ENCODE assay signal across 31 cellular contexts in genomic region chr1:222196736-222197135, GRCh38.
DNase-seq lines count a peak whose midpoint lies in the region; TF ChIP-seq lines count a peak whose summit lies in the region.
"Had no signal": no experiment of that assay in that cellular context is flagged by ENCODE, and none has a peak within 500 bp of the region (broad histone marks: within the 10 kb centered on the region; RNA-seq: fewer than 3 reads in every experiment).

No MANE protein-coding gene starts in this region.

- no peaks in the 10 kb centered on the region for H3K79me1 ChIP-seq in mesendoderm (ENCODE audit: low read length)

- no peak overlapping the region for H3K27ac Mint-ChIP-seq in endodermal cell
- H3K27ac Mint-ChIP-seq: B cell; CD14-positive monocyte; CD4-positive, alpha-beta memory T cell; CD4-positive, alpha-beta T cell; CD4-positive, CD25-positive, alpha-beta regulatory T cell; CD8-positive, alpha-beta memory T cell; CD8-positive, alpha-beta T cell had no signal

- no peak overlapping the region for H2AK5ac ChIP-seq in mesendoderm (ENCODE audit: low read length)

- H3K9me3 Mint-ChIP-seq in endodermal cell = no peaks in the 10 kb centered on the region
- H3K9me3 Mint-ChIP-seq: CD8-positive, alpha-beta T cell had no signal

- H3K9ac ChIP-seq in endodermal cell (ENCODE audit: extremely low read depth, low read length, poor library complexity, severe bottlenecking) = no peak overlapping the region
- no peak overlapping the region for H3K9ac ChIP-seq in mesendoderm (ENCODE audit: low read length)
- H3K9ac ChIP-seq: BLaER1; BLaER1 treated with 17β-estradiol and CSF1 and Interleukin-3, amounts not matched to agents 10 nM and 100 nM had no signal

- H3K18ac ChIP-seq in mesendoderm (ENCODE audit: low read length) = no peak overlapping the region

- H3K4me1 Mint-ChIP-seq in endodermal cell = peaks cover 10% of the 10 kb centered on the region
- H3K4me1 Mint-ChIP-seq: B cell; CD14-positive monocyte; CD4-positive, alpha-beta memory T cell; CD4-positive, CD25-positive, alpha-beta regulatory T cell; CD8-positive, alpha-beta memory T cell had no signal

- DNase-seq in endodermal cell (peak; percentile 79), mesendoderm (peak; percentile 64), NCI-H2081 (lab: John Stamatoyannopoulos, UW) (no peak)
- DNase-seq in stimulated activated CD4-positive, alpha-beta T cell treated with anti-CD3 and anti-CD28 coated beads, Interleukin-4, amount 100 ng/mL, for 1 hour = no peak
- DNase-seq: 8988T; ACHN; AML-193; BE2C; C1 segment of cervical spinal cord; Caco-2; Calu3; CD4-positive, alpha-beta memory T cell; CD4-positive, alpha-beta T cell; CD4-positive, CD25-positive, alpha-beta regulatory T cell; CD8-positive, alpha-beta memory T cell; CD8-positive, alpha-beta T cell; COR-L47; DMS 273 treated with DMSO at 0.1 percent for 48 hours; DMS153; DMS53; DMS79; DMS79 treated with DMSO at 0.1 percent for 48 hours; DND-41; EL had no signal

- peaks cover 8% of the 10 kb centered on the region for H3K4me1 ChIP-seq in endodermal cell (ENCODE audit: control insufficient read depth, insufficient read depth, low read length)
- no peaks in the 10 kb centered on the region for H3K4me1 ChIP-seq in mesendoderm (ENCODE audit: control insufficient read depth, low read depth, low read length)
- H3K4me1 ChIP-seq: A549; BE2C; BLaER1; BLaER1 treated with 17β-estradiol and CSF1 and Interleukin-3, amounts not matched to agents 10 nM and 100 nM; Caco-2 had no signal

- H3K36me3 ChIP-seq in endodermal cell (ENCODE audit: control insufficient read depth, insufficient read depth, low read length) = no peaks in the 10 kb centered on the region
- H3K36me3 ChIP-seq in mesendoderm (ENCODE audit: control insufficient read depth, insufficient read depth, low read length) = no peaks in the 10 kb centered on the region
- H3K36me3 ChIP-seq: BE2C; BLaER1; BLaER1 treated with 17β-estradiol and CSF1 and Interleukin-3, amounts not matched to agents 10 nM and 100 nM had no signal

- H3K27ac ChIP-seq in endodermal cell (ENCODE audit: low read depth, low read length) (no peak overlapping the region), mesendoderm (ENCODE audit: low read depth, low read length) (no peak overlapping the region)
- H3K27ac ChIP-seq: 22Rv1; A549; BLaER1; BLaER1 treated with 17β-estradiol and CSF1 and Interleukin-3, amounts not matched to agents 10 nM and 100 nM; C4-2B had no signal

- no peak overlapping the region for H3K4ac ChIP-seq in mesendoderm (ENCODE audit: low read depth, low read length)

- no peaks in the 10 kb centered on the region for H3K27me3 ChIP-seq in endodermal cell (ENCODE audit: control insufficient read depth, insufficient read depth, low read length, poor library complexity, severe bottlenecking)
- no peaks in the 10 kb centered on the region for H3K27me3 ChIP-seq in mesendoderm (ENCODE audit: insufficient read depth, low read length, poor library complexity)
- H3K27me3 ChIP-seq: BE2C; BLaER1; BLaER1 treated with 17β-estradiol and CSF1 and Interleukin-3, amounts not matched to agents 10 nM and 100 nM had no signal

- TF ChIP-seq CTCF in endodermal cell (conservative IDR thresholded peaks at IDR 0.05) = no peak

- H3K36me3 Mint-ChIP-seq in endodermal cell (ENCODE audit: low read depth) = no peaks in the 10 kb centered on the region
- H3K36me3 Mint-ChIP-seq: CD14-positive monocyte; CD8-positive, alpha-beta memory T cell; CD8-positive, alpha-beta T cell had no signal

- no peak overlapping the region for H3K4me2 ChIP-seq in mesendoderm (ENCODE audit: low read length)
- H3K4me2 ChIP-seq: A549; BLaER1; BLaER1 treated with 17β-estradiol and CSF1 and Interleukin-3, amounts not matched to agents 10 nM and 100 nM had no signal

- H3K79me2 ChIP-seq in mesendoderm (ENCODE audit: control insufficient read depth, insufficient read depth, low read length) = no peaks in the 10 kb centered on the region

- H2BK5ac ChIP-seq in mesendoderm (ENCODE audit: low read length) = no peak overlapping the region

- no peak overlapping the region for H3K56ac ChIP-seq in mesendoderm (ENCODE audit: low read length)

- H2BK120ac ChIP-seq in mesendoderm (ENCODE audit: low read depth, low read length) = no peak overlapping the region

- no peak overlapping the region for H3K4me3 Mint-ChIP-seq in endodermal cell
- H3K4me3 Mint-ChIP-seq: B cell; CD14-positive monocyte; CD4-positive, alpha-beta memory T cell; CD4-positive, alpha-beta T cell; CD4-positive, CD25-positive, alpha-beta regulatory T cell; CD8-positive, alpha-beta memory T cell; CD8-positive, alpha-beta T cell had no signal

- WGBS in endodermal cell (ENCODE audit: insufficient coverage in 1 of 2, insufficient read length in 1 of 2), 2 experiments = 58 to 60% methylated on average over 2 to 4 of the region's 4 CpGs
- no CpG with 5 or more reads among the region's 4 CpGs for WGBS in mesendoderm (ENCODE audit: extremely low coverage, insufficient coverage, low lambda C conversion rate)

- H3K4me3 ChIP-seq in endodermal cell (ENCODE audit: low read length) (no peak overlapping the region), mesendoderm (ENCODE audit: low read length) (no peak overlapping the region)
- H3K4me3 ChIP-seq: A549; BLaER1; BLaER1 treated with 17β-estradiol and CSF1 and Interleukin-3, amounts not matched to agents 10 nM and 100 nM had no signal

- no peaks in the 10 kb centered on the region for H3K9me3 ChIP-seq in endodermal cell (ENCODE audit: control insufficient read depth, low read length)
- H3K9me3 ChIP-seq: BE2C; BLaER1; BLaER1 treated with 17β-estradiol and CSF1 and Interleukin-3, amounts not matched to agents 10 nM and 100 nM; Caco-2 had no signal

- no peak overlapping the region for H3K23ac ChIP-seq in mesendoderm (ENCODE audit: low read length)

- H4K8ac ChIP-seq in mesendoderm (ENCODE audit: low read depth, low read length) = no peak overlapping the region

- H4K5ac ChIP-seq in mesendoderm (ENCODE audit: low read length) = no peak overlapping the region

- peaks cover 19% of the 10 kb centered on the region for H3K27me3 Mint-ChIP-seq in endodermal cell (ENCODE audit: insufficient read depth)
- H3K27me3 Mint-ChIP-seq: CD4-positive, alpha-beta T cell; CD4-positive, CD25-positive, alpha-beta regulatory T cell had no signal

- H2BK15ac ChIP-seq in mesendoderm (replicated peaks; ENCODE audit: low read depth) = no peak overlapping the region

Comparison
In these comparisons a context has a peak if more than half of its experiments do, and no peak if none do; other contexts are left out.
1. DNase-seq: peak in endodermal cell (single experiment) and mesendoderm (single experiment); none in stimulated activated CD4-positive, alpha-beta T cell treated with anti-CD3 and anti-CD28 coated beads, Interleukin-4, amount 100 ng/mL, for 1 hour (single experiment) and NCI-H2081 (0 of 2).